Comparison of ENCODE assay signal across 14 cellular contexts in genomic region chr21:14560555-14560954, GRCh38.
"Had no signal": no experiment of that assay in that cellular context is flagged by ENCODE, and none has a peak within 500 bp of the region (broad histone marks: within the 10 kb centered on the region; RNA-seq: fewer than 3 reads in every experiment).

No MANE protein-coding gene starts in this region.

- H3K4me3 Mint-ChIP-seq: activated naive CD4-positive, alpha-beta T cell treated with anti-CD3 and anti-CD28 coated beads, Interleukin-2, amount 50 U/mL, for 24 hours; activated T-cell treated with anti-CD3 and anti-CD28 coated beads, Interleukin-2, amount 50 U/mL, for 24 hours; dendritic cell treated with granulocyte-macrophage colony-stimulating factor and Interleukin-4, amounts not matched to agents 40 ng/mL and 50 ng/mL, for 4 days had no signal

- DNase-seq: activated CD4-positive, alpha-beta T cell treated with anti-CD3 and anti-CD28 coated beads, Interleukin-2, amount 50 U/mL, for 4 hours; activated CD4-positive, CD25-positive, alpha-beta regulatory T cell treated with anti-CD3 and anti-CD28 coated beads, Interleukin-2, amount 50 U/mL, for 72 hours; activated gamma-delta T cell; activated T-cell treated with anti-CD3 and anti-CD28 coated beads, Interleukin-2, amount 50 U/mL, for 24 hours; effector CD8-positive, alpha-beta T cell; left ventricle myocardium superior; retina; stimulated activated CD8-positive, alpha-beta memory T cell treated with anti-CD3 and anti-CD28 coated beads, Interleukin-4, amount 100 ng/mL, for 48 hours; stomach; T1000 had no signal

- H3K9me3 ChIP-seq: vagina had no signal

- H3K4me1 ChIP-seq: esophagus muscularis mucosa, stomach, vagina had no signal

- H3K27ac Mint-ChIP-seq: activated naive CD4-positive, alpha-beta T cell treated with anti-CD3 and anti-CD28 coated beads, Interleukin-2, amount 50 U/mL, for 24 hours; activated T-cell treated with anti-CD3 and anti-CD28 coated beads, Interleukin-2, amount 50 U/mL, for 24 hours; dendritic cell treated with granulocyte-macrophage colony-stimulating factor and Interleukin-4, amounts not matched to agents 40 ng/mL and 50 ng/mL, for 4 days had no signal

- H3K27me3 Mint-ChIP-seq: activated naive CD4-positive, alpha-beta T cell treated with anti-CD3 and anti-CD28 coated beads, Interleukin-2, amount 50 U/mL, for 24 hours; activated T-cell treated with anti-CD3 and anti-CD28 coated beads, Interleukin-2, amount 50 U/mL, for 24 hours; dendritic cell treated with granulocyte-macrophage colony-stimulating factor and Interleukin-4, amounts not matched to agents 40 ng/mL and 50 ng/mL, for 4 days had no signal

- ATAC-seq: left ventricle myocardium superior had no signal

- H3K4me3 ChIP-seq: esophagus muscularis mucosa, stomach, vagina had no signal

- H3K27me3 ChIP-seq: esophagus muscularis mucosa, stomach, vagina had no signal

- H3K36me3 ChIP-seq: esophagus muscularis mucosa, stomach, vagina had no signal

- H3K27ac ChIP-seq: esophagus muscularis mucosa, stomach, vagina had no signal
